13 cellular contexts compared by ENCODE assay signal in the genomic region with DNA sequence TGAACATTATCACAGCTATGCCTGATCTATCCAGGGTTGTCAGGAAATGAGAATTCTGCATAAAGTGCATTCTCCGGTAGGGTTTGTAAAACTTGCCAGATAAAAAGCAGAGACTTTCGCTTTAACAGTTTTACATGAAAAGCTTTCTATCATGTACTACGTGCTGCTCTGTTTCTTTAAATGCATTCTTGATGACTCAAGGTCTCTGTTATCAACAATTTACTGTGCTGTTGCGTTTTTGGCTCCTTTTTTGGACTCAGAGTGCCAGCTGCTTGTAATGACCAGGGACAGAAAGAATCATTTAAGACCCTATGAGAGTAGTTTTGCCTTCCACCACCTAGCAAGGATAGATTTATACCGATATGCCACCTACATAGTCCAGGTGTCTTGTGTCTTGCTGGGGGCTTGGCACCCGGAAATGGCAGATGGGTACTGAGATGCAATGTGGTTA.
DNase-seq lines count a peak whose midpoint lies in the region; ATAC-seq lines count a peak whose summit lies in the region.
"Had no signal": no experiment of that assay in that cellular context is flagged by ENCODE, and none has a peak within 500 bp of the region (broad histone marks: within the 10 kb centered on the region; RNA-seq: fewer than 3 reads in every experiment).

No MANE protein-coding gene starts in this region.

- peaks cover 33% of the 10 kb centered on the region for H3K4me1 ChIP-seq in CD4-positive, alpha-beta memory T cell (ENCODE audit: insufficient read depth, low read length)
- H3K4me1 ChIP-seq in naive thymus-derived CD4-positive, alpha-beta T cell (ENCODE audit: control insufficient read depth in 2 of 2, insufficient read depth in 2 of 2, low read length in 2 of 2): peaks cover 8 to 34% of the 10 kb centered on the region in 2 donors

- H3K4me3 Mint-ChIP-seq in CD4-positive, alpha-beta memory T cell: peak overlapping the region in 7 of 8 donors; percentile 19 to 66 (median 43)
- peak overlapping the region; percentile 35 to 85 (median 78) for H3K4me3 Mint-ChIP-seq in naive thymus-derived CD4-positive, alpha-beta T cell

- H3K27me3 ChIP-seq in CD4-positive, alpha-beta memory T cell (ENCODE audit: insufficient read depth, low read length): no peaks in the 10 kb centered on the region
- H3K27me3 ChIP-seq in naive thymus-derived CD4-positive, alpha-beta T cell (ENCODE audit: control insufficient read depth in 2 of 2, insufficient read depth in 2 of 2, low read length in 2 of 2): no peaks in the 10 kb centered on the region
- H3K27me3 ChIP-seq: dorsolateral prefrontal cortex, sigmoid colon had no signal

- peaks cover 22 to 31% (median 26%) of the 10 kb centered on the region in 4 donors for H3K4me1 Mint-ChIP-seq in CD4-positive, alpha-beta memory T cell
- H3K4me1 Mint-ChIP-seq in naive thymus-derived CD4-positive, alpha-beta T cell: peaks cover 19 to 68% (median 50%) of the 10 kb centered on the region in 7 donors

- no peak for DNase-seq in CD4-positive, alpha-beta memory T cell
- peak; percentile 60 for DNase-seq in LHCN-M2 (ENCODE audit: low read depth)
- DNase-seq in cerebellar cortex (ENCODE audit: low spot score): peak; percentile 72
- DNase-seq in naive thymus-derived CD4-positive, alpha-beta T cell: peak in 4 of 9 donors; percentile 25 to 44 (median 27)
- no peak for DNase-seq in medulla oblongata (ENCODE audit: extremely low spot score)
- DNase-seq: activated CD4-positive, alpha-beta T cell treated with anti-CD3 and anti-CD28 coated beads for 48 hours; kidney; MV-4-11; sigmoid colon had no signal

- peak; percentile 52 for ATAC-seq in naive thymus-derived CD4-positive, alpha-beta T cell
- ATAC-seq in HG02571 (IDR thresholded peaks at IDR 0.05; ENCODE audit: unreplicated experiment) (no peak), GM18517 (IDR thresholded peaks at IDR 0.05; ENCODE audit: unreplicated experiment) (no peak), GM21717 (IDR thresholded peaks at IDR 0.05; ENCODE audit: unreplicated experiment) (no peak)

- H3K9me3 Mint-ChIP-seq in CD4-positive, alpha-beta memory T cell: no peaks in the 10 kb centered on the region
- H3K9me3 Mint-ChIP-seq in naive thymus-derived CD4-positive, alpha-beta T cell: peaks cover 0 to 2% (median 0%) of the 10 kb centered on the region in 11 donors

- no peaks in the 10 kb centered on the region for H3K9me3 ChIP-seq in CD4-positive, alpha-beta memory T cell (ENCODE audit: control insufficient read depth in 1 of 2, low read length in 2 of 2)
- H3K9me3 ChIP-seq in naive thymus-derived CD4-positive, alpha-beta T cell (ENCODE audit: control insufficient read depth in 2 of 3, low read length in 3 of 3): no peaks in the 10 kb centered on the region
- H3K9me3 ChIP-seq: sigmoid colon had no signal

- CTCF ChIA-PET in CD4-positive, alpha-beta memory T cell (lab: Charles Lee; ENCODE audit: partially characterized antibody): interaction anchor here (0.9 kb wide), 1 partner anchor 37 kb away, joined by 5 read pairs; no protein-coding TSS in a partner anchor
- CTCF ChIA-PET in naive thymus-derived CD4-positive, alpha-beta T cell (lab: Charles Lee): interaction anchor here (0.5 to 1.2 kb wide), 3 partner anchors 37 to 367 kb away, joined by 3 read pairs; no protein-coding TSS in a partner anchor

- peak overlapping the region in 6 of 7 donors; percentile 21 to 85 (median 54) for H3K27ac Mint-ChIP-seq in CD4-positive, alpha-beta memory T cell
- peak overlapping the region in 8 of 9 donors; percentile 72 to 93 (median 84) for H3K27ac Mint-ChIP-seq in naive thymus-derived CD4-positive, alpha-beta T cell

- H3K27me3 Mint-ChIP-seq in CD4-positive, alpha-beta memory T cell: no peaks in the 10 kb centered on the region
- no peaks in the 10 kb centered on the region for H3K27me3 Mint-ChIP-seq in naive thymus-derived CD4-positive, alpha-beta T cell

- no peaks in the 10 kb centered on the region for H3K36me3 ChIP-seq in CD4-positive, alpha-beta memory T cell (ENCODE audit: insufficient read depth, low read length)
- H3K36me3 ChIP-seq in naive thymus-derived CD4-positive, alpha-beta T cell (ENCODE audit: control insufficient read depth in 2 of 3, insufficient read depth in 3 of 3, low read length in 3 of 3): no peaks in the 10 kb centered on the region
- H3K36me3 ChIP-seq: sigmoid colon had no signal

- H3K27ac ChIP-seq in CD4-positive, alpha-beta memory T cell (ENCODE audit: low read depth, low read length): no peak overlapping the region
- H3K27ac ChIP-seq in naive thymus-derived CD4-positive, alpha-beta T cell (ENCODE audit: low read depth, low read length): peak overlapping the region; percentile 12

- H3K36me3 Mint-ChIP-seq in CD4-positive, alpha-beta memory T cell: no peaks in the 10 kb centered on the region
- peaks cover 0 to 4% (median 0%) of the 10 kb centered on the region in 5 donors for H3K36me3 Mint-ChIP-seq in naive thymus-derived CD4-positive, alpha-beta T cell

- intact Hi-C loops in CD4-positive, alpha-beta memory T cell (cut with micrococcal nuclease): no loop called here
- intact Hi-C loops in naive thymus-derived CD4-positive, alpha-beta T cell (cut with micrococcal nuclease): loop anchor here in 1 of 2 donors (1.0 kb wide), 1 partner anchor 370 kb away; no protein-coding TSS in a partner anchor

- POLR2A ChIA-PET in CD4-positive, alpha-beta memory T cell (lab: Charles Lee; ENCODE audit: partially characterized antibody): interaction anchor here (0.9 to 1.7 kb wide), 4 partner anchors 17 to 371 kb away, joined by 3 to 5 read pairs (median 3); partner anchors contain the start of gene BTG1
- POLR2A ChIA-PET in naive thymus-derived CD4-positive, alpha-beta T cell (lab: Charles Lee): interaction anchor here (0.6 to 5.3 kb wide), 10 partner anchors 10 to 635 kb away, joined by 3 to 40 read pairs (median 4); partner anchors contain the start of gene BTG1

- no peak overlapping the region for H3K4me3 ChIP-seq in CD4-positive, alpha-beta memory T cell (ENCODE audit: low read length in 2 of 2)
- H3K4me3 ChIP-seq in naive thymus-derived CD4-positive, alpha-beta T cell (ENCODE audit: low read length): peak overlapping the region; percentile 14
- H3K4me3 ChIP-seq: dorsolateral prefrontal cortex had no signal

Comparison
In these comparisons a context has a peak if more than half of its experiments do, and no peak if none do; other contexts are left out.
1. DNase-seq: peak in LHCN-M2 (single experiment) and cerebellar cortex (single experiment); none in CD4-positive, alpha-beta memory T cell (0 of 5) and medulla oblongata (single experiment).